8 cellular contexts compared by ENCODE assay signal in genomic region chr6:158283304-158284005, GRCh38. TPM values are rescaled to one million over a fixed set of nuclear protein-coding genes. Genes with fewer than 3 reads are reported as not detected.
DNase-seq lines count a peak whose midpoint lies in the region; ATAC-seq and TF ChIP-seq lines count a peak whose summit lies in the region.

No MANE protein-coding gene starts in this region.

- H3K36me3 Mint-ChIP-seq in natural killer cell treated with Interleukin-12 subunit alpha and Interleukin-12 subunit beta and Interleukin-15 and Interleukin-18, amount 100 ng/mL, for 72 hours = no peaks in the 10 kb centered on the region
- peaks cover 1 to 7% of the 10 kb centered on the region in 2 donors for H3K36me3 Mint-ChIP-seq in CD14-positive monocyte

- DNase-seq in GM03348 (ENCODE audit: low spot score) = peak; percentile 61
- DNase-seq in Kasumi-1 (lab: John Stamatoyannopoulos, UW) = peak; percentile 39 to 55
- peak; percentile 16 for DNase-seq in dermis blood vessel endothelial cell
- no peak for DNase-seq in natural killer cell treated with Interleukin-12 subunit alpha and Interleukin-12 subunit beta and Interleukin-15 and Interleukin-18, amount 100 ng/mL, for 72 hours (ENCODE audit: low spot score)
- DNase-seq in globus pallidus (ENCODE audit: low spot score) = no peak
- DNase-seq in CD14-positive monocyte (ENCODE audit: low spot score) = no peak
- DNase-seq in DMS114 treated with DMSO at 0.1 percent for 48 hours (lab: John Stamatoyannopoulos, UW; ENCODE audit: unreplicated experiment) = no peak
- no peak for DNase-seq in NAMALWA (ENCODE audit: low spot score)

- H3K4me1 Mint-ChIP-seq in natural killer cell treated with Interleukin-12 subunit alpha and Interleukin-12 subunit beta and Interleukin-15 and Interleukin-18, amount 100 ng/mL, for 72 hours (ENCODE audit: low read depth in 2 of 2) = peaks cover 25 to 28% of the 10 kb centered on the region in 2 donors
- H3K4me1 Mint-ChIP-seq in CD14-positive monocyte = no peaks in the 10 kb centered on the region

- ATAC-seq in natural killer cell treated with Interleukin-12 subunit alpha and Interleukin-12 subunit beta and Interleukin-15 and Interleukin-18, amount 100 ng/mL, for 72 hours = peak in 1 of 2 donors; percentile 51

- H3K4me3 Mint-ChIP-seq in natural killer cell treated with Interleukin-12 subunit alpha and Interleukin-12 subunit beta and Interleukin-15 and Interleukin-18, amount 100 ng/mL, for 72 hours = peak overlapping the region; percentile 26
- no peak overlapping the region for H3K4me3 Mint-ChIP-seq in CD14-positive monocyte

- H3K27ac Mint-ChIP-seq in natural killer cell treated with Interleukin-12 subunit alpha and Interleukin-12 subunit beta and Interleukin-15 and Interleukin-18, amount 100 ng/mL, for 72 hours = peak overlapping the region; percentile 22 to 40
- peak overlapping the region in 2 of 7 donors; percentile 5 to 28 for H3K27ac Mint-ChIP-seq in CD14-positive monocyte

- H3K27me3 Mint-ChIP-seq in natural killer cell treated with Interleukin-12 subunit alpha and Interleukin-12 subunit beta and Interleukin-15 and Interleukin-18, amount 100 ng/mL, for 72 hours = no peaks in the 10 kb centered on the region
- H3K27me3 Mint-ChIP-seq in CD14-positive monocyte (ENCODE audit: low read depth in 3 of 3) = no peaks in the 10 kb centered on the region

- TF ChIP-seq CTCF in CD14-positive monocyte (IDR thresholded peaks at IDR 0.05) = no peak

- no peaks in the 10 kb centered on the region for H3K9me3 Mint-ChIP-seq in natural killer cell treated with Interleukin-12 subunit alpha and Interleukin-12 subunit beta and Interleukin-15 and Interleukin-18, amount 100 ng/mL, for 72 hours
- H3K9me3 Mint-ChIP-seq in CD14-positive monocyte = no peaks in the 10 kb centered on the region

- intact Hi-C loops in CD14-positive monocyte (cut with micrococcal nuclease) = no loop called here

RNA-seq across cellular contexts. Expression of gene TULP4, which starts 28.8 kb away (rescaled TPM):
- total RNA-seq in dermis blood vessel endothelial cell = 75.5 and 134 TPM in 2 replicates
- total RNA-seq in natural killer cell treated with Interleukin-12 subunit alpha and Interleukin-12 subunit beta and Interleukin-15 and Interleukin-18, amount 100 ng/mL, for 72 hours = 10 to 100 TPM; 16.5 to 30.4 TPM
- 10 to 100 TPM in 1 of 2 donors, 1 to 10 TPM in 1; 6.5 to 10.6 TPM for polyA plus RNA-seq in CD14-positive monocyte

Comparison
In these comparisons a context has a peak if more than half of its experiments do, and no peak if none do; other contexts are left out.
1. DNase-seq: peak in GM03348 (single experiment), Kasumi-1 (2 of 2) and dermis blood vessel endothelial cell (single experiment); none in natural killer cell treated with Interleukin-12 subunit alpha and Interleukin-12 subunit beta and Interleukin-15 and Interleukin-18, amount 100 ng/mL, for 72 hours (single experiment), globus pallidus (single experiment), CD14-positive monocyte (single experiment), DMS114 treated with DMSO at 0.1 percent for 48 hours (single experiment) and NAMALWA (single experiment).